ENCODE assay signal across 1 cellular context in the genomic region with DNA sequence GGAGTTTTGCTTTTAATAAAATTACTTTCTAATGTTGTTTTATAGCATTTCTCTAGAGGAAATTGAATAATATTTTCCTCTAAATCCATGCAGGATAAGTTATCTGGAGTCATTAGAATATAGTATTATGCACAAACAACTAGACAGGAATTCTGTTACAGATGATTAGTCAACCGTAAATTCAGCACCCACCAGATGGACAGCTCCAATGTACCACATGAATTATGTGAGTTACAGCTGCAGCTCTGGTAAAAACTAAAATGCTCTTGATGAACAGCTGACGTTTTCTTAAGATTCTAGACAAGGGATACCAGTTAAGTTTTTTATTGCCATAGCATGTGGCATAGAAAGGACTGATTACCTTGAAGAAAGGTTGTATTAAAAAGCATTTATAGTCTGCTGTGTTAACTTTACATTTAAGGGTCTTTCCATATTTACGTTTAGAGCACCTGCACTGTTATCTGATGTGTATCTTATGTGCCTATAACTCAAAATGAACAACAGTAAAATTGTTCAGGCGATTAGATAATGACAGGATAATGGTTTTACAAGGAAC.
TF ChIP-seq lines count a peak whose summit lies in the region.

No MANE protein-coding gene starts in this region.

TF ChIP-seq in GM23338, 12 proteins besides CTCF, POLR2A, EP300 and RAD21 (continued from another document):
- TF ChIP-seq POLR2AphosphoS5 (IDR thresholded peaks at IDR 0.05; ENCODE audit: low read depth) (no peak), CREB1 (CRISPR knock-in tag; IDR thresholded peaks at IDR 0.05; ENCODE audit: low read depth) (no peak)
